In the genomic region with DNA sequence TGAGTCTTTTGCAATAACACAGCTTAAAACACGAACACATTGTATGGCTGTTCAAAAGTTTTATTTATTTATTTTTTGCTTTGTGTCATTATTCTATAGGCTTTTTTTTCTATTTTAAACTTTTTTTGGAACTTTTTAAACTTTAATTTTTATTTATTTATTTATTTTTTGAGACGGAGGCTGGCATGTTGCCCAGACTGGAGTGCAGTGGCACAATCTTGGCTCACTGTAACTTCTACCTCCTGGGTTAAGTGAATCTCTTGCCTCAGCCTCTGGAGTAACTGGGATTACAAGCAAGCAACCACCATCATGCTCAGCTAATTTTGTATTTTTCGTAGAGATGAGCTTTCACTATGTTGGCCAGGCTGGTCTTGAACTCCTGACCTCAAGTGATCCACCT, we compare ENCODE assay signal across 24 cellular contexts.
"Had no signal": no experiment of that assay in that cellular context is flagged by ENCODE, and none has a peak within 500 bp of the region (broad histone marks: within the 10 kb centered on the region; RNA-seq: fewer than 3 reads in every experiment).

No MANE protein-coding gene starts in this region.

- ATAC-seq: Panc1, Right ventricle myocardium inferior, SK-N-SH treated with all-trans-retinoic acid at 6 μM for 48 hours had no signal

- H3K27ac ChIP-seq: KMS-11, PC-9, RWPE1, SJCRH30, SK-N-MC had no signal

- H3K4me2 ChIP-seq: KMS-11, PC-9 had no signal

- H3K4me1 ChIP-seq: SJCRH30 had no signal

- H3K9me3 ChIP-seq: SJCRH30 had no signal

- H2AFZ ChIP-seq: PC-9 had no signal

- H3K9ac ChIP-seq: KMS-11 had no signal

- FAIRE-seq: RCC 7860 had no signal

- H3K36me3 ChIP-seq: SJCRH30 had no signal

- H3K27me3 ChIP-seq: SJCRH30 had no signal

- H3K4me3 ChIP-seq: PC-9, SJCRH30, SK-N-MC had no signal

- DNase-seq: Karpas-422, MM.1S, MV-4-11, NCI-H1092, NCI-H1105, NCI-H1694 treated with DMSO at 0.1 percent for 48 hours, NCI-H187 treated with DMSO at 0.1 percent for 48 hours, NCI-H2029, NCI-H2171 treated with DMSO at 0.1 percent for 48 hours, NCI-H2227 treated with DMSO at 0.1 percent for 48 hours, NCI-H446, NCI-H510A treated with DMSO at 0.1 percent for 48 hours, NCI-H524 treated with DMSO at 0.1 percent for 48 hours, PC-9, SHP77, SIG-M5, SJCRH30 had no signal
